Comparison of ENCODE assay signal across 8 cellular contexts in genomic region chr12:57935839-57936512, GRCh38. TPM values are rescaled to one million over a fixed set of nuclear protein-coding genes. Genes with fewer than 3 reads are reported as not detected.
A peak's percentile ranks its signal among the peaks of the same experiment; 100 is the strongest.
DNase-seq lines count a peak whose midpoint lies in the region; TF ChIP-seq lines count a peak whose summit lies in the region.

No MANE protein-coding gene starts in this region.

- peaks cover 34% of the 10 kb centered on the region for H3K4me1 Mint-ChIP-seq in HFFc6 (ENCODE audit: low read depth)
- peaks cover 52% of the 10 kb centered on the region for H3K4me1 Mint-ChIP-seq in activated naive CD4-positive, alpha-beta T cell treated with anti-CD3 and anti-CD28 coated beads, Interleukin-2, amount 10 ng/mL, durations not matched to agents 7 days and 5 days

- CTCF ChIA-PET in activated naive CD4-positive, alpha-beta T cell treated with anti-CD3 and anti-CD28 coated beads, Interleukin-2, amount 10 ng/mL, durations not matched to agents 7 days and 5 days (lab: Charles Lee): no interaction called here

- no peaks in the 10 kb centered on the region for H3K27me3 Mint-ChIP-seq in HFFc6 (ENCODE audit: insufficient read depth)
- peaks cover 4% of the 10 kb centered on the region for H3K27me3 Mint-ChIP-seq in activated naive CD4-positive, alpha-beta T cell treated with anti-CD3 and anti-CD28 coated beads, Interleukin-2, amount 10 ng/mL, durations not matched to agents 7 days and 5 days

- peak overlapping the region; percentile 99 for H3K4me3 Mint-ChIP-seq in HFFc6
- peak overlapping the region; percentile 95 for H3K4me3 Mint-ChIP-seq in activated naive CD4-positive, alpha-beta T cell treated with anti-CD3 and anti-CD28 coated beads, Interleukin-2, amount 10 ng/mL, durations not matched to agents 7 days and 5 days

- TF ChIP-seq CTCF in HFFc6 (IDR thresholded peaks at IDR 0.05): no peak

- peak overlapping the region; percentile 100 for H3K27ac Mint-ChIP-seq in HFFc6
- peak overlapping the region; percentile 92 for H3K27ac Mint-ChIP-seq in activated naive CD4-positive, alpha-beta T cell treated with anti-CD3 and anti-CD28 coated beads, Interleukin-2, amount 10 ng/mL, durations not matched to agents 7 days and 5 days

- H3K27ac ChIP-seq in temporal lobe (ENCODE audit: low read depth, low read length): peak overlapping the region; percentile 40

- DNase-seq in GM04504 (ENCODE audit: low read depth) (peak; percentile 84), HFFc6 (peak; percentile 93), NAMALWA (ENCODE audit: low spot score) (peak; percentile 98), SK-MEL-5 (ENCODE audit: low read depth, low spot score) (peak; percentile 96), glomerular endothelial cell (ENCODE audit: extremely low read depth, low read depth, low spot score) (peak; percentile 75), occipital lobe (lab: John Stamatoyannopoulos, UW) (peak; percentile 92)
- peak; percentile 96 for DNase-seq in activated naive CD4-positive, alpha-beta T cell treated with anti-CD3 and anti-CD28 coated beads, Interleukin-2, amount 10 ng/mL, durations not matched to agents 7 days and 5 days

- H3K9me3 Mint-ChIP-seq in HFFc6: no peaks in the 10 kb centered on the region
- no peaks in the 10 kb centered on the region for H3K9me3 Mint-ChIP-seq in activated naive CD4-positive, alpha-beta T cell treated with anti-CD3 and anti-CD28 coated beads, Interleukin-2, amount 10 ng/mL, durations not matched to agents 7 days and 5 days

- peaks cover 19% of the 10 kb centered on the region for H3K36me3 Mint-ChIP-seq in HFFc6 (ENCODE audit: low read depth)
- H3K36me3 Mint-ChIP-seq in activated naive CD4-positive, alpha-beta T cell treated with anti-CD3 and anti-CD28 coated beads, Interleukin-2, amount 10 ng/mL, durations not matched to agents 7 days and 5 days: peaks cover 23% of the 10 kb centered on the region

- in situ Hi-C loops in SK-MEL-5 (cut with HindIII; ENCODE audit: low pct_unique_long_range_greater_than_20kb, low sequenced_read_pairs): no loop called here

RNA-seq across cellular contexts. Expression of gene ATP23, which starts 5.4 kb away (rescaled TPM):
- 1 to 10 TPM; 3.1 to 4.0 (median 3.6) TPM for total RNA-seq in HFFc6 (2021; fragmentation: NEBNext Ultra II Directional; extraction: Animal tissue kit (Norgen Biotek cat#: 25700))
- total RNA-seq in SK-MEL-5 (2014; rRNA removed; shearing (Covaris generic)): 12.9 and 19.3 TPM in 2 replicates
- polyA plus RNA-seq in SK-MEL-5 (2015; cell fraction: cytosol; rRNA removed): 16.8 and 19.2 TPM in 2 replicates
- polyA plus RNA-seq in SK-MEL-5 (2015; cell fraction: nucleus; rRNA removed): 11.0 and 21.3 TPM in 2 replicates
- total RNA-seq in glomerular endothelial cell (6.6 and 7.5 TPM in 2 replicates), occipital lobe (7.5 TPM), temporal lobe (7.1 TPM)

Comparison
In these comparisons a context has a peak if more than half of its experiments do, and no peak if none do; other contexts are left out.
1. Peak in every context shown above with its lines: DNase-seq and H3K27ac ChIP-seq.